Comparison of ENCODE assay signal across 8 cellular contexts in the genomic region with DNA sequence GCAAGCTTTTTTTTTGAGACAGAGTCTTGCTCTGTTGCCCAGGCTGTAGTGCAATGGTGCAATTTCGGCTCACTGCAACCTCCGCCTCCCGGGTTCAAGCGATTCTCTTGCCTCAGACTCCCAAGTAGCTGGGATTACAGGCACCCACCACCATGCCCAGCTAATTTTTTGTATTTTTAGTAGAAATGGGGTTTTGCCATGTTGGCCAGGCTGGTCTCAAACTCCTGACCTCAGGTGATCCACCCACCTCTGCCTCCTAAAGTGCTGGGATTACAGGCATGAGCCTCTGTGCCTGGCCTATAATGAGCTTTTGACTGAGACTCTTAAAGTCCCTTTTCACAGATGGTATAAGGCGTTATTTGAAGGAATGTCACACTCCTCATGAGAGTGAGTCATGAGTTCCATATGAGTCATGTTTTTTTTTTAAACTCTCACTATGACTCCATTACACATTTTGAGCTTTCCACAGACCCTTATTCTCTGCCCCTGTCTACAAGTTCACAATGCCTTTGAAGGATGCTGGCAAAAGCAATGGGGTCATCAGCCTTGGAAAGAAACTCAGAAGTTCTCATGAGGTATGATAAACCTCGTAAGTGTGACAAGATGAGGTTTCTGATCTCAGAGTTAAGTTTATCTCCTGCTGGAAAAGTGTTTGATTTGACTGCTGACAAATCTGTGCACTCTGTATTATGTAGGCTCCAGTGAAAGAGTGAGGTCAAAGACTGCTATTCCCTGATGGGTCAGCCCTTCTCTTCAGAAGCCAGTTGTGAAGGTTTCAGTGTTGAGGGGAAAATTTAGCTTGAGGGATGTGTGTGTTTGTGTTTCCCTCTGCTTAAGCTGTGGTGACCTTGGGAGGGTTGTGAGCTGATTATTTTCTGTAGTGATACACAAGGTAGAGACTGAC. TPM values are rescaled to one million over a fixed set of nuclear protein-coding genes. Genes with fewer than 3 reads are reported as not detected.
A peak's percentile ranks its signal among the peaks of the same experiment; 100 is the strongest.
DNase-seq lines count a peak whose midpoint lies in the region; ATAC-seq, FAIRE-seq and TF ChIP-seq lines count a peak whose summit lies in the region.
"Not testable (repeated sequence)": the region's sequence is repeated elsewhere in the genome, so short reads cannot be mapped to it uniquely, and the experiment has no call there.

No MANE protein-coding gene starts in this region.

- H3K4me3 Mint-ChIP-seq in activated CD4-positive, alpha-beta memory T cell treated with anti-CD3 and anti-CD28 coated beads, Interleukin-2, amount 10 ng/mL, durations not matched to agents 7 days and 5 days; dendritic cell treated with granulocyte-macrophage colony-stimulating factor and Interleukin-4, amounts not matched to agents 40 ng/mL and 50 ng/mL, for 4 days: not testable (repeated sequence)

- not testable (repeated sequence) for TF ChIP-seq POLR2A in A549 (IDR thresholded peaks at IDR 0.05; ENCODE audit: low read length)

- H3K27me3 ChIP-seq in lung (ENCODE audit: control insufficient read depth, insufficient read depth) = not testable (repeated sequence)

- H3K27me3 Mint-ChIP-seq in activated CD4-positive, alpha-beta memory T cell treated with anti-CD3 and anti-CD28 coated beads, Interleukin-2, amount 10 ng/mL, durations not matched to agents 7 days and 5 days; dendritic cell treated with granulocyte-macrophage colony-stimulating factor and Interleukin-4, amounts not matched to agents 40 ng/mL and 50 ng/mL, for 4 days: not testable (repeated sequence)

- not testable (repeated sequence) for TF ChIP-seq EP300 in A549 (IDR thresholded peaks at IDR 0.05)

- peak; percentile 63 to 70; a peak in 5 of 6 replicates for ATAC-seq in A549
- ATAC-seq in GM18499 (IDR thresholded peaks at IDR 0.05; ENCODE audit: insufficient read depth, unreplicated experiment) = peak; percentile 85
- peak; percentile 81 for ATAC-seq in GM21515 (IDR thresholded peaks at IDR 0.05; ENCODE audit: unreplicated experiment)
- peak; percentile 74 for ATAC-seq in HG03060 (IDR thresholded peaks at IDR 0.05; ENCODE audit: low read depth, unreplicated experiment)
- ATAC-seq in lung (ENCODE audit: insufficient read depth, low FRiP score) = peak; percentile 79

- peak overlapping the region; percentile 33 for H3K27ac Mint-ChIP-seq in activated CD4-positive, alpha-beta memory T cell treated with anti-CD3 and anti-CD28 coated beads, Interleukin-2, amount 10 ng/mL, durations not matched to agents 7 days and 5 days
- peak overlapping the region; percentile 25 for H3K27ac Mint-ChIP-seq in dendritic cell treated with granulocyte-macrophage colony-stimulating factor and Interleukin-4, amounts not matched to agents 40 ng/mL and 50 ng/mL, for 4 days

- WGBS in A549 (ENCODE audit: missing lambda C conversion rate) = 59% methylated on average over 6 of the region's 6 CpGs
- 78 to 87% methylated on average over 6 of the region's 6 CpGs for WGBS in lung, 2 donors

- not testable (repeated sequence) for H3K36me3 ChIP-seq in lung (ENCODE audit: control insufficient read depth in 2 of 2, insufficient read depth in 2 of 2, low read length in 2 of 2)

- H3K4me2 ChIP-seq in A549 = peak overlapping the region; percentile 61

- H3K36me3 Mint-ChIP-seq in activated CD4-positive, alpha-beta memory T cell treated with anti-CD3 and anti-CD28 coated beads, Interleukin-2, amount 10 ng/mL, durations not matched to agents 7 days and 5 days (ENCODE audit: low read depth); dendritic cell treated with granulocyte-macrophage colony-stimulating factor and Interleukin-4, amounts not matched to agents 40 ng/mL and 50 ng/mL, for 4 days (ENCODE audit: low read depth): not testable (repeated sequence)

- intact Hi-C loops in dendritic cell treated with granulocyte-macrophage colony-stimulating factor and Interleukin-4, amounts not matched to agents 40 ng/mL and 50 ng/mL, for 4 days (cut with micrococcal nuclease) = not testable (repeated sequence)

- CTCF ChIA-PET in A549 (lab: Yijun Ruan, JAX) = interaction anchor here (0.8 to 1.1 kb wide), 3 partner anchors 35 to 53 kb away, joined by 3 read pairs; a partner anchor contains a TSS
- CTCF ChIA-PET in activated CD4-positive, alpha-beta memory T cell treated with anti-CD3 and anti-CD28 coated beads, Interleukin-2, amount 10 ng/mL, durations not matched to agents 7 days and 5 days (lab: Charles Lee) = not testable (repeated sequence)

- H3K4me1 Mint-ChIP-seq in activated CD4-positive, alpha-beta memory T cell treated with anti-CD3 and anti-CD28 coated beads, Interleukin-2, amount 10 ng/mL, durations not matched to agents 7 days and 5 days = peaks cover 16% of the 10 kb centered on the region
- H3K4me1 Mint-ChIP-seq in dendritic cell treated with granulocyte-macrophage colony-stimulating factor and Interleukin-4, amounts not matched to agents 40 ng/mL and 50 ng/mL, for 4 days (ENCODE audit: low read depth) = not testable (repeated sequence)

- TF ChIP-seq CTCF in A549 (IDR thresholded peaks at IDR 0.05); lung (IDR thresholded peaks at IDR 0.05; ENCODE audit: control extremely low read depth, extremely low read depth): not testable (repeated sequence)

- peak; percentile 31 to 41 for DNase-seq in A549 (ENCODE audit: low read depth in 1 of 2, low spot score in 1 of 2)
- DNase-seq in LoVo (ENCODE audit: low spot score) = peak; percentile 49
- DNase-seq in activated CD4-positive, alpha-beta memory T cell treated with anti-CD3 and anti-CD28 coated beads, Interleukin-2, amount 10 ng/mL, durations not matched to agents 7 days and 5 days; lung (ENCODE audit: low spot score): not testable (repeated sequence)

- POLR2A ChIA-PET in A549 (lab: Yijun Ruan, JAX) = interaction anchor here (0.9 kb wide), 1 partner anchor 39 kb away, joined by 4 read pairs; a partner anchor contains a TSS
- POLR2A ChIA-PET in activated CD4-positive, alpha-beta memory T cell treated with anti-CD3 and anti-CD28 coated beads, Interleukin-2, amount 10 ng/mL, durations not matched to agents 7 days and 5 days (lab: Charles Lee) = not testable (repeated sequence)

- peaks cover 42% of the 10 kb centered on the region for H3K4me1 ChIP-seq in A549
- H3K4me1 ChIP-seq in lung (ENCODE audit: control insufficient read depth in 2 of 2, insufficient read depth in 2 of 2, low read length in 2 of 2) = not testable (repeated sequence)

- not testable (repeated sequence) for H3K4me3 ChIP-seq in A549, lung

- not testable (repeated sequence) for TF ChIP-seq RAD21 in A549 (conservative IDR thresholded peaks at IDR 0.05 in 1 of 2, IDR thresholded peaks at IDR 0.05 in 1 of 2)

- not testable (repeated sequence) for H3K9me3 ChIP-seq in A549
- peaks cover 0 to 14% of the 10 kb centered on the region in 2 donors for H3K9me3 ChIP-seq in lung (ENCODE audit: control insufficient read depth in 2 of 2, insufficient read depth in 1 of 2, low read length in 1 of 2)

- H3K27ac ChIP-seq in A549 = peak overlapping the region; percentile 73 to 84
- not testable (repeated sequence) for H3K27ac ChIP-seq in lung (ENCODE audit: low read depth in 1 of 2, low read length in 1 of 2)

- not testable (repeated sequence) for H3K9me3 Mint-ChIP-seq in activated CD4-positive, alpha-beta memory T cell treated with anti-CD3 and anti-CD28 coated beads, Interleukin-2, amount 10 ng/mL, durations not matched to agents 7 days and 5 days; dendritic cell treated with granulocyte-macrophage colony-stimulating factor and Interleukin-4, amounts not matched to agents 40 ng/mL and 50 ng/mL, for 4 days

- FAIRE-seq in A549 (lab: Jason Lieb, UNC) = peak; percentile 91

TF ChIP-seq in A549, 52 proteins besides CTCF, POLR2A, EP300 and RAD21:
- TF ChIP-seq, protein P1, sequence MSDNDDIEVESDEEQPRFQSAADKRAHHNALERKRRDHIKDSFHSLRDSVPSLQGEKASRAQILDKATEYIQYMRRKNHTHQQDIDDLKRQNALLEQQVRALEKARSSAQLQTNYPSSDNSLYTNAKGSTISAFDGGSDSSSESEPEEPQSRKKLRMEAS (IDR thresholded peaks at IDR 0.05) = 0 out of 2 replicates have a peak, but pooled peaks have one; percentile 31
- TF ChIP-seq JUNB (IDR thresholded peaks at IDR 0.05) (peak; percentile 55; the same call in 1 of the 2 replicates), FOSL2 (IDR thresholded peaks at IDR 0.05) (peak; percentile 80), FOSL2 (CRISPR knock-in tag; IDR thresholded peaks at IDR 0.05) (peak; percentile 93)

RNA-seq across cellular contexts. Expression of a gene that starts 39.1 kb away (rescaled TPM):
- polyA plus RNA-seq in A549 (2011; rRNA removed) = 689 and 781 TPM in 2 replicates
- polyA plus RNA-seq in A549 (2012; cell fraction: cytosol; rRNA removed) = 338 and 354 TPM in 2 replicates
- polyA plus RNA-seq in A549 (2012; cell fraction: nucleus; rRNA removed) = 209 and 562 TPM in 2 replicates
- 329 to 351 TPM (median 333 TPM) in 3 replicates for polyA plus RNA-seq in A549 (2017; fragmentation: RNase III; extraction: RNeasy Plus Mini Kit Qiagen cat#74134 plus additional on column Dnase treatment)
- polyA minus RNA-seq in A549 (2011; rRNA and poly(A)+ RNA removed) = 305 and 409 TPM in 2 replicates
- 1,000 to 10,000 TPM; 1,048 to 1,050 TPM for total RNA-seq in activated CD4-positive, alpha-beta memory T cell treated with anti-CD3 and anti-CD28 coated beads, Interleukin-2, amount 10 ng/mL, durations not matched to agents 7 days and 5 days
- 100 to 1,000 TPM; 211 to 351 TPM for total RNA-seq in lung
- polyA plus RNA-seq in lung = 100 to 1,000 TPM in 1 of 2 donors, 10 to 100 TPM in 1; 82.3 to 508 TPM
